In the genomic region with DNA sequence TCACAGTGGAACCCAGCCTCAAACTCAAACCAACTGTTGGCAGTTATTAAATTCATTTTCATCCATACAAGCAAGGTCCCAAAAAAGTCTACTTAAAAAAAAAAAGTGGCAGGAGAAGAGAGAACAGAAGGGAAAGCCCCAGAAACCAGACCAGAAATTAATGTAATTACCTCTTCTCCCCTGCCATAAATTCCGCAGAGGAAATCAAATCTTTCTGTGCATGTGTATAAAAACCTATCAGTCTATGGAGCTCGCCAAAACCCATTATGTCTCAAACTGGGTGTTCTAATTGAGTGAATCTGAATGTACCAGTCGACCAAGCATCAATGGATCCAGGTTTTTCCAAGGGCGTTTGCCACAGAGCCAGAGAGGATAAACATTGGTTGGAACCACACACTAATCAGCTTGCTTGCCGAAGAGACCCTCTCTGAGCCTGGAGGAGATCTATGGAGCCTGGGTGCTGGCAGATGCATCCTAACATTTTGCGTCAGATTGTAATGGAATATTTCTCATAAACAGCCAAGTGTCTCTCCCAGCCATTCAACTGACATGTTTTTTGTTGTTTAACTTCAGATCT, we compare ENCODE assay signal across 25 cellular contexts. TPM values are rescaled to one million over a fixed set of nuclear protein-coding genes. Genes with fewer than 3 reads are reported as not detected.
A peak's percentile ranks its signal among the peaks of the same experiment; 100 is the strongest.
DNase-seq lines count a peak whose midpoint lies in the region; ATAC-seq, FAIRE-seq and TF ChIP-seq lines count a peak whose summit lies in the region.
"Had no signal": no experiment of that assay in that cellular context is flagged by ENCODE, and none has a peak within 500 bp of the region (broad histone marks: within the 10 kb centered on the region; RNA-seq: fewer than 3 reads in every experiment).

No MANE protein-coding gene starts in this region.

- H3K4me2 ChIP-seq in KMS-11 = peak overlapping the region; percentile 63; the same call in 1 of the 2 replicates

- no peaks in the 10 kb centered on the region for H3K79me2 ChIP-seq in KMS-11 (ENCODE audit: insufficient read depth, low read depth)

- H3K9me3 ChIP-seq in mesodermal cell (ENCODE audit: control insufficient read depth, low read length) = no peaks in the 10 kb centered on the region
- H3K9me3 ChIP-seq: gastroesophageal sphincter, stomach, tibial nerve had no signal

- TF ChIP-seq CTCF in KMS-11 (conservative IDR thresholded peaks at IDR 0.05; ENCODE audit: low read depth, low read length) = no peak

- H3K9ac ChIP-seq in KMS-11 = no peak overlapping the region
- H3K9ac ChIP-seq: GM23248 had no signal

- no peak overlapping the region; the same call in 1 of the 2 replicates for H2AFZ ChIP-seq in KMS-11 (ENCODE audit: low read depth)
- H2AFZ ChIP-seq: GM23248 had no signal

- 0 to 17% methylated on average over 3 of the region's 6 CpGs for WGBS in mesodermal cell (ENCODE audit: insufficient coverage in 2 of 2), 2 experiments

- ATAC-seq in GM18861 (IDR thresholded peaks at IDR 0.05; ENCODE audit: unreplicated experiment) (no peak), GM19035 (IDR thresholded peaks at IDR 0.05; ENCODE audit: unreplicated experiment) (no peak)
- ATAC-seq: activated CD8-positive, alpha-beta memory T cell treated with anti-CD3 and anti-CD28 coated beads, Interleukin-2, amount 10 ng/mL, durations not matched to agents 7 days and 5 days; activated T-cell treated with anti-CD3 and anti-CD28 coated beads, Interleukin-2, amount 50 U/mL, for 72 hours; gastroesophageal sphincter; left ventricle myocardium superior had no signal

- peak; percentile 4 for FAIRE-seq in GM19239 (lab: Jason Lieb, UNC)
- FAIRE-seq: colon, D721Med had no signal

- H3K27ac ChIP-seq in KMS-11 (no peak overlapping the region; the same call in 1 of the 2 replicates), mesodermal cell (ENCODE audit: low read depth, low read length, severe bottlenecking) (peak overlapping the region; percentile 63)
- H3K27ac ChIP-seq: gastroesophageal sphincter, GM23248, stomach, tibial nerve had no signal

- no peaks in the 10 kb centered on the region for H4K20me1 ChIP-seq in KMS-11 (ENCODE audit: insufficient read depth)

- H3K27me3 ChIP-seq in KMS-11 (ENCODE audit: insufficient read depth, low read depth) = no peaks in the 10 kb centered on the region

- DNase-seq in GM19239 (ENCODE audit: insufficient read length, low spot score) (no peak), SK-N-DZ (ENCODE audit: low spot score) (peak; percentile 96), CD1c-positive myeloid dendritic cell (ENCODE audit: extremely low spot score) (no peak), EL (no peak)
- DNase-seq: activated CD4-positive, alpha-beta T cell treated with anti-CD3 and anti-CD28 coated beads, Interleukin-2, amount 50 U/mL, for 1 hour; activated CD8-positive, alpha-beta memory T cell treated with anti-CD3 and anti-CD28 coated beads, Interleukin-2, amount 10 ng/mL, durations not matched to agents 7 days and 5 days; activated naive CD4-positive, alpha-beta T cell treated with anti-CD3 and anti-CD28 coated beads for 36 hours; activated T-cell treated with anti-CD3 and anti-CD28 coated beads, Interleukin-2, amount 50 U/mL, for 72 hours; GM23248; KBM-7; left ventricle myocardium superior; NCI-H2029; NCI-H526; OCI-M1; stimulated activated CD8-positive, alpha-beta memory T cell treated with anti-CD3 and anti-CD28 coated beads, Interleukin-4, amount 100 ng/mL, for 48 hours; stomach had no signal

- H3K4me1 ChIP-seq in KMS-11 (ENCODE audit: low read depth, poor library complexity, severe bottlenecking) (peaks cover 36% of the 10 kb centered on the region), mesodermal cell (ENCODE audit: control insufficient read depth, insufficient read depth, low read length, poor library complexity, severe bottlenecking) (peaks cover 47% of the 10 kb centered on the region)

- H3K36me3 ChIP-seq in KMS-11 (ENCODE audit: insufficient read depth) (no peaks in the 10 kb centered on the region), mesodermal cell (ENCODE audit: control insufficient read depth, insufficient read depth, low read length) (no peaks in the 10 kb centered on the region)
- H3K36me3 ChIP-seq: gastroesophageal sphincter, stomach, tibial nerve had no signal

- H3K4me3 ChIP-seq in KMS-11 (IDR thresholded peaks at IDR 0.05; ENCODE audit: insufficient read depth, low read depth, low read length) = no peak overlapping the region
- no peak overlapping the region for H3K4me3 ChIP-seq in mesodermal cell (ENCODE audit: extremely low read depth, insufficient read depth, low read length, poor library complexity, severe bottlenecking)
- H3K4me3 ChIP-seq: gastroesophageal sphincter, GM23248, stomach, tibial nerve had no signal

RNA-seq across cellular contexts. Expression of a gene that starts 7.9 kb away (rescaled TPM):
- 173 and 186 TPM in 2 replicates for polyA plus RNA-seq in SK-N-DZ (2014; cell fraction: cytosol; rRNA removed)
- polyA plus RNA-seq in SK-N-DZ (2014; cell fraction: nucleus; rRNA removed) = 153 and 181 TPM in 2 replicates
- polyA plus RNA-seq in mesodermal cell (2013, experiment 1 of 2) = 366 TPM
- 464 TPM for polyA plus RNA-seq in mesodermal cell (2013, experiment 2 of 2)
- polyA plus RNA-seq: CD14-positive monocyte, GM23248, stomach had no signal

RNA-seq across cellular contexts. Expression of a gene that starts 40.1 kb away (rescaled TPM):
- 17.7 and 24.8 TPM in 2 replicates for polyA plus RNA-seq in SK-N-DZ (2014; cell fraction: cytosol; rRNA removed)
- 25.7 and 50.3 TPM in 2 replicates for polyA plus RNA-seq in SK-N-DZ (2014; cell fraction: nucleus; rRNA removed)
- polyA plus RNA-seq in mesodermal cell (2013, experiment 1 of 2) = 60.6 TPM
- 64.0 TPM for polyA plus RNA-seq in mesodermal cell (2013, experiment 2 of 2)
